Comparison of ENCODE assay signal across 8 cellular contexts in genomic region chr10:72263613-72264241, GRCh38. TPM values are rescaled to one million over a fixed set of nuclear protein-coding genes. Genes with fewer than 3 reads are reported as not detected.
DNase-seq lines count a peak whose midpoint lies in the region; ATAC-seq, FAIRE-seq and TF ChIP-seq lines count a peak whose summit lies in the region.

No MANE protein-coding gene starts in this region.

- POLR2A ChIA-PET in K562 (lab: Yijun Ruan, JAX) = interaction anchor here (1.1 to 15.0 kb wide), 2 partner anchors 12 to 63 kb away, joined by 3 to 277 read pairs; partner anchors contain the start of gene DDIT4
- POLR2A ChIA-PET in A673 (lab: Charles Lee; ENCODE audit: low non-redundant PET) = no interaction called here

- WGBS in K562 (ENCODE audit: insufficient coverage, low coverage, missing lambda C conversion rate) = 48% methylated on average over 6 of the region's 6 CpGs
- 52% methylated on average over 6 of the region's 6 CpGs for WGBS in prostate gland

- TF ChIP-seq EP300 in K562 (IDR thresholded peaks at IDR 0.05; ENCODE audit: low read length) = no peak

- H3K9ac ChIP-seq in K562 (ENCODE audit: insufficient read depth in 1 of 2, low read depth in 2 of 2, low read length in 2 of 2) = peak overlapping the region in 1 of 2 experiments; percentile 59; a peak in 1 of 4 replicates

- H3K4me3 Mint-ChIP-seq in nephron progenitor cell = no peak overlapping the region

- peaks cover 47 to 52% of the 10 kb centered on the region in 2 experiments for H3K4me1 ChIP-seq in K562 (replicated peaks in 1 of 2; ENCODE audit: control insufficient read depth in 2 of 2, insufficient read depth in 2 of 2, low read length in 2 of 2)
- H3K4me1 ChIP-seq in prostate gland (replicated peaks) = peaks cover 23% of the 10 kb centered on the region
- H3K4me1 ChIP-seq in A673 (ENCODE audit: insufficient read depth, low read length, poor library complexity, severe bottlenecking) = peaks cover 35% of the 10 kb centered on the region

- H3K4me2 ChIP-seq in K562 (ENCODE audit: insufficient read depth, low read length) = no peak overlapping the region

- no peak for ATAC-seq in K562
- no peak for ATAC-seq in GM18517 (IDR thresholded peaks at IDR 0.05; ENCODE audit: unreplicated experiment)

- H3K36me3 ChIP-seq in K562 (ENCODE audit: control insufficient read depth, insufficient read depth, low read length) (no peaks in the 10 kb centered on the region), prostate gland (no peaks in the 10 kb centered on the region), A673 (ENCODE audit: insufficient read depth, low read length, poor library complexity, severe bottlenecking) (no peaks in the 10 kb centered on the region)

- DNase-seq in HK-2 (ENCODE audit: unreplicated experiment) (peak; percentile 40), NCI-H2171 (lab: John Stamatoyannopoulos, UW) (peak; percentile 84), K562 (ENCODE audit: extremely low read depth in 1 of 4, low spot score in 3 of 4) (no peak), prostate gland (ENCODE audit: low spot score) (peak; percentile 86), nephron progenitor cell (no peak), kidney glomerular epithelial cell (lab: John Stamatoyannopoulos, UW) (no peak), A673 (ENCODE audit: low spot score) (no peak)

- H3K27me3 ChIP-seq in K562 (ENCODE audit: control insufficient read depth in 2 of 2, insufficient read depth in 2 of 2, low read length in 2 of 2) = no peaks in the 10 kb centered on the region
- no peaks in the 10 kb centered on the region for H3K27me3 ChIP-seq in prostate gland (replicated peaks; ENCODE audit: insufficient read depth)
- H3K27me3 ChIP-seq in A673 (replicated peaks; ENCODE audit: insufficient read depth, low read depth, low read length, poor library complexity) = no peaks in the 10 kb centered on the region

- no peaks in the 10 kb centered on the region for H3K9me1 ChIP-seq in K562 (ENCODE audit: control insufficient read depth, insufficient read depth, low read length)

- no peaks in the 10 kb centered on the region for H3K27me3 Mint-ChIP-seq in nephron progenitor cell (ENCODE audit: low read depth, poor library complexity)

- H3K9me3 ChIP-seq in K562 (replicated peaks; ENCODE audit: control insufficient read depth, insufficient read depth, low read depth, low read length) (no peaks in the 10 kb centered on the region), prostate gland (no peaks in the 10 kb centered on the region), A673 (ENCODE audit: low read depth, low read length, poor library complexity, severe bottlenecking) (no peaks in the 10 kb centered on the region)

- FAIRE-seq in K562 (lab: Jason Lieb, UNC) = no peak

- in situ Hi-C loops in K562 (cut with MboI) = no loop called here

- no peak overlapping the region for H3K27ac ChIP-seq in K562 (ENCODE audit: extremely low read depth, low read depth, low read length)
- peak overlapping the region; percentile 48 to 68 for H3K27ac ChIP-seq in prostate gland
- no peak overlapping the region for H3K27ac ChIP-seq in A673 (ENCODE audit: low read depth, low read length, poor library complexity, severe bottlenecking)

- H3K4me3 ChIP-seq in K562 (no peak overlapping the region), prostate gland (no peak overlapping the region), A673 (ENCODE audit: low read depth, low read length, poor library complexity, severe bottlenecking) (no peak overlapping the region)

- TF ChIP-seq CTCF in K562 (IDR thresholded peaks at IDR 0.05 in 2 of 3, conservative IDR thresholded peaks at IDR 0.05 in 1 of 3; ENCODE audit: insufficient read depth in 2 of 3, low read depth in 1 of 3, low read length in 3 of 3) = no peak
- TF ChIP-seq CTCF in prostate gland (IDR thresholded peaks at IDR 0.05) = no peak
- no peak for TF ChIP-seq CTCF in nephron progenitor cell (IDR thresholded peaks at IDR 0.05)
- no peak for TF ChIP-seq CTCF in A673 (conservative IDR thresholded peaks at IDR 0.05; ENCODE audit: low read depth, low read length)

- no peak overlapping the region for H3K27ac Mint-ChIP-seq in nephron progenitor cell

- no peaks in the 10 kb centered on the region for H3K36me3 Mint-ChIP-seq in nephron progenitor cell (ENCODE audit: low read depth)

- no peak overlapping the region for H2AFZ ChIP-seq in K562 (ENCODE audit: low read depth, low read length)

- peaks cover 66% of the 10 kb centered on the region for H3K4me1 Mint-ChIP-seq in nephron progenitor cell

- H3K79me2 ChIP-seq in K562 (ENCODE audit: control insufficient read depth, insufficient read depth, low read length) = no peaks in the 10 kb centered on the region

- intact Hi-C loops in K562 (cut with micrococcal nuclease) = no loop called here
- intact Hi-C loops in prostate gland (cut with DNase I) = no loop called here
- intact Hi-C loops in A673 (cut with micrococcal nuclease; ENCODE audit: unreplicated experiment) = no loop called here

- TF ChIP-seq POLR2A in K562 (conservative IDR thresholded peaks at IDR 0.05) = no peak
- peak; percentile 47 for TF ChIP-seq POLR2A in prostate gland (IDR thresholded peaks at IDR 0.05)

- CTCF ChIA-PET in K562 (lab: Yijun Ruan, JAX; ENCODE audit: low intra/inter-chr PET ratio) = no interaction called here
- CTCF ChIA-PET in A673 (lab: Charles Lee) = no interaction called here

- no peaks in the 10 kb centered on the region for H4K20me1 ChIP-seq in K562 (replicated peaks; ENCODE audit: control insufficient read depth, insufficient read depth, low read length)

- no peak for TF ChIP-seq RAD21 in K562 (CRISPR knock-in tag; conservative IDR thresholded peaks at IDR 0.05 in 1 of 2, IDR thresholded peaks at IDR 0.05 in 1 of 2)

- BruUV-seq in K562 (replicated peaks; lab: Mats Ljungman, UMichigan) = no TSS peak
- no TSS peak for BruUV-seq in A673 (replicated peaks; lab: Mats Ljungman, UMichigan)

- H3K9me3 Mint-ChIP-seq in nephron progenitor cell = no peaks in the 10 kb centered on the region

RNA-seq across cellular contexts. Expression of gene DDIT4, which starts 10.0 kb away (rescaled TPM):
- 185 and 371 TPM in 2 replicates for total RNA-seq in K562 (2011; cell fraction: chromatin; rRNA removed; ENCODE audit: low replicate concordance)
- total RNA-seq in K562 (2011; cell fraction: nucleolus; rRNA removed) = 455 and 610 TPM in 2 replicates
- 314 and 392 TPM in 2 replicates for total RNA-seq in K562 (2011; cell fraction: nucleoplasm; rRNA removed)
- total RNA-seq in K562 (2014; rRNA removed) (593 and 675 TPM in 2 replicates), K562 (2014; rRNA removed; fragmentation: Illumina TruSeq; extraction: Trizol) (159 and 200 TPM in 2 replicates), K562 (2015; rRNA removed; fragmentation: Illumina TruSeq; extraction: Trizol) (13.2 and 14.7 TPM in 2 replicates), K562 (2021) (453 and 674 TPM in 2 replicates), prostate gland (100 to 1,000 TPM; 259 to 265 TPM), A673 (2021) (20.7 and 39.6 TPM in 2 replicates)
- polyA plus RNA-seq in K562 (2011; rRNA removed) (228 and 529 TPM in 2 replicates), K562 (2014; fragmentation: Illumina TruSeq; extraction: Trizol) (107 and 370 TPM in 2 replicates), K562 (2014; fragmentation: Nextera tagmentation; extraction: Ambion mirVana) (10 to 100 TPM in 1 of 2 experiments, 1 to 10 TPM in 1; 8.2 to 12.3 TPM), K562 (2014; rRNA removed) (362 and 564 TPM in 2 replicates)
- 345 and 451 TPM in 2 replicates for polyA plus RNA-seq in K562 (2011; cell fraction: cytosol; rRNA removed)
- polyA plus RNA-seq in K562 (2011; cell fraction: nucleus; rRNA removed) = 384 and 450 TPM in 2 replicates
- polyA plus RNA-seq in K562 (2012) = 184 and 695 TPM in 2 replicates
- polyA minus RNA-seq in K562 (2011; rRNA and poly(A)+ RNA removed) = 156 and 267 TPM in 2 replicates
- 180 and 395 TPM in 2 replicates for polyA minus RNA-seq in K562 (2011; cell fraction: cytosol; rRNA and poly(A)+ RNA removed)
- 272 and 555 TPM in 2 replicates for polyA minus RNA-seq in K562 (2011; cell fraction: nucleus; rRNA and poly(A)+ RNA removed)

RNA-seq across cellular contexts. Expression of gene ASCC1, which starts 47.7 kb away (rescaled TPM):
- total RNA-seq in K562 (2011; cell fraction: chromatin; rRNA removed; ENCODE audit: low replicate concordance) = 49.7 and 77.0 TPM in 2 replicates
- 28.7 and 34.9 TPM in 2 replicates for total RNA-seq in K562 (2011; cell fraction: nucleolus; rRNA removed)
- 43.5 and 57.0 TPM in 2 replicates for total RNA-seq in K562 (2011; cell fraction: nucleoplasm; rRNA removed)
- 27.6 and 31.7 TPM in 2 replicates for total RNA-seq in K562 (2014; rRNA removed)
- total RNA-seq in K562 (2014; rRNA removed; fragmentation: Illumina TruSeq; extraction: Trizol) = 52.8 and 62.6 TPM in 2 replicates
- total RNA-seq in K562 (2015; rRNA removed; fragmentation: Illumina TruSeq; extraction: Trizol) = 33.3 and 38.2 TPM in 2 replicates
- total RNA-seq in K562 (2021) = 45.7 and 48.4 TPM in 2 replicates
- polyA plus RNA-seq in K562 (2011; rRNA removed) = 53.2 and 64.1 TPM in 2 replicates
- polyA plus RNA-seq in K562 (2011; cell fraction: cytosol; rRNA removed) = 20.9 and 37.8 TPM in 2 replicates
- polyA plus RNA-seq in K562 (2011; cell fraction: nucleus; rRNA removed) = 13.5 and 19.8 TPM in 2 replicates
- 39.1 and 50.0 TPM in 2 replicates for polyA plus RNA-seq in K562 (2012)
- polyA plus RNA-seq in K562 (2014; fragmentation: Illumina TruSeq; extraction: Trizol) = 54.4 and 70.0 TPM in 2 replicates
- 10 to 100 TPM; 50.8 to 73.3 TPM for polyA plus RNA-seq in K562 (2014; fragmentation: Nextera tagmentation; extraction: Ambion mirVana)
- 42.7 and 55.5 TPM in 2 replicates for polyA plus RNA-seq in K562 (2014; rRNA removed)
- 90.3 and 97.7 TPM in 2 replicates for polyA minus RNA-seq in K562 (2011; rRNA and poly(A)+ RNA removed)
- 35.1 and 39.2 TPM in 2 replicates for polyA minus RNA-seq in K562 (2011; cell fraction: cytosol; rRNA and poly(A)+ RNA removed)
- polyA minus RNA-seq in K562 (2011; cell fraction: nucleus; rRNA and poly(A)+ RNA removed) = 13.6 and 33.1 TPM in 2 replicates
- 10 to 100 TPM; 14.8 to 38.3 TPM for total RNA-seq in prostate gland
- total RNA-seq in A673 (2021) = 40.2 and 43.1 TPM in 2 replicates

RNA-seq across cellular contexts. Expression of gene ANAPC16, which starts 47.9 kb away (rescaled TPM):
- total RNA-seq in K562 (2011; cell fraction: chromatin; rRNA removed; ENCODE audit: low replicate concordance) = 13.7 and 30.0 TPM in 2 replicates
- 13.7 and 15.7 TPM in 2 replicates for total RNA-seq in K562 (2011; cell fraction: nucleolus; rRNA removed)
- total RNA-seq in K562 (2011; cell fraction: nucleoplasm; rRNA removed) = 30.3 and 57.6 TPM in 2 replicates
- total RNA-seq in K562 (2014; rRNA removed) (42.6 and 55.8 TPM in 2 replicates), K562 (2014; rRNA removed; fragmentation: Illumina TruSeq; extraction: Trizol) (108 and 111 TPM in 2 replicates), K562 (2015; rRNA removed; fragmentation: Illumina TruSeq; extraction: Trizol) (79.7 and 87.7 TPM in 2 replicates), K562 (2021) (72.5 and 72.7 TPM in 2 replicates), prostate gland (100 to 1,000 TPM in 1 of 2 donors, 10 to 100 TPM in 1; 73.4 to 123 TPM), A673 (2021) (57.6 and 62.5 TPM in 2 replicates)
- polyA plus RNA-seq in K562 (2011; rRNA removed) (162 and 168 TPM in 2 replicates), K562 (2014; fragmentation: Illumina TruSeq; extraction: Trizol) (74.2 and 85.3 TPM in 2 replicates), K562 (2014; fragmentation: Nextera tagmentation; extraction: Ambion mirVana) (100 to 1,000 TPM; 184 to 208 TPM), K562 (2014; rRNA removed) (112 and 134 TPM in 2 replicates)
- 47.9 and 96.2 TPM in 2 replicates for polyA plus RNA-seq in K562 (2011; cell fraction: cytosol; rRNA removed)
- polyA plus RNA-seq in K562 (2011; cell fraction: nucleus; rRNA removed) = 27.0 and 46.2 TPM in 2 replicates
- 85.3 and 238 TPM in 2 replicates for polyA plus RNA-seq in K562 (2012)
- polyA minus RNA-seq in K562 (2011; rRNA and poly(A)+ RNA removed) = 41.3 and 52.4 TPM in 2 replicates
- polyA minus RNA-seq in K562 (2011; cell fraction: cytosol; rRNA and poly(A)+ RNA removed) = 13.9 and 15.1 TPM in 2 replicates
- polyA minus RNA-seq in K562 (2011; cell fraction: nucleus; rRNA and poly(A)+ RNA removed) = 3.2 and 10.0 TPM in 2 replicates

Comparison
In these comparisons a context has a peak if more than half of its experiments do, and no peak if none do; other contexts are left out.
1. DNase-seq: peak in HK-2 (single experiment), NCI-H2171 (single experiment) and prostate gland (single experiment); none in K562 (0 of 4), nephron progenitor cell (single experiment), kidney glomerular epithelial cell (single experiment) and A673 (single experiment).
2. H3K27ac ChIP-seq: peak in prostate gland (2 of 2); none in K562 (single experiment) and A673 (single experiment).